Comparison of ENCODE assay signal across 1 cellular context in the genomic region with DNA sequence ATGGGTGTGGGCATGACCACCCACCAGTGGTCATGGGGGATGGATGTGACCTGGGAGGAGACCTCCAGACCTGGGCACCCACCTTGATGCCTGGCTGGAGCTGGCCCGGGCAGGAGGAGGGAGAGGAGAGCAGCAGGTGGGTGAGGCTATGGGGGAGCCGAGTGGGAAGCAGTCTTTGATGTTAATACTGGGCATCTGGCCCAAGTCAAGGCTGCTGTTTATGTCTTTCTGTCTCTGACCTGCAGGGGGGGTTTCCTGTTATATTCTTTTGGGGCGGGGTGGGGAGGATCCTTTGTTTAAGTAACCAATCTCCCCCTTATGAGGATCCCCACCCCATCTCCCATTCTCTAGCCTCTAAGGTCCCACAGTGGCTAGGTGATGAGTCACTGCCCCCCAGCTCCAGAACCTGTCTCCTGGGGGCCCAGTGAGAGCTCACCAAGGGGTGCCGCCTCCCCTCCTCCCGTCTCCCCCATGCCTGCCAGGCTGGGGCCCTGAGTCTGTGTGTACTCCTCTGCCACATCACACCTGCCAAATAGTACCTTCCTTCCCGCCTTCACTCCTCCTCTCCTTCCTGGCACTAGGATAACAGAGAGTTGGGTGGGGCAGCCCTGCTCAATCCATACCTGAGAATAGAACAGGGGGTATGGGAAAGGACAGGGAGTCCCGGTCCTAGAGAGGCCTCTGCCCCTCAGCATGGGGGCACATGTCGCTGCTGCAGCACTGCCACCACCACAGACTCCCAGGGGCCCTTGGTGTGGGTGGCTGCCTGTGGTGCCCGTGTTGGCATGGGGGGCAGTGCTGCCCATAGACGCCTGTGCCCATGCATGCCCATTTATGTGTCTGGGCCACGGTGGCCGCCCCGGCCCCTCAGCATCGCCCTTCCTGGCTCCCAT.
TF ChIP-seq lines count a peak whose summit lies in the region.

No MANE protein-coding gene starts in this region.

TF ChIP-seq in endothelial cell of umbilical vein, 7 proteins besides CTCF, POLR2A, EP300 and RAD21:
- TF ChIP-seq FOS (IDR thresholded peaks at IDR 0.05; ENCODE audit: borderline replicate concordance, insufficient read depth, low read length) (no peak), JUN (IDR thresholded peaks at IDR 0.05; ENCODE audit: borderline replicate concordance, insufficient read depth, insufficient read length, low read depth) (no peak), POLR2AphosphoS5 (IDR thresholded peaks at IDR 0.05; ENCODE audit: insufficient read depth, low read depth, low read length) (no peak), MAX (IDR thresholded peaks at IDR 0.05; ENCODE audit: insufficient read depth, insufficient read length) (no peak), EZH2 (IDR thresholded peaks at IDR 0.05; ENCODE audit: borderline replicate concordance, low read depth, low read length, severe bottlenecking) (no peak), GATA2 (IDR thresholded peaks at IDR 0.05; ENCODE audit: insufficient read depth, insufficient read length, low read depth, low read length) (no peak), MYC (IDR thresholded peaks at IDR 0.05; ENCODE audit: low read depth, low read length) (no peak)
